Comparison of ENCODE assay signal across 20 cellular contexts in the genomic region with DNA sequence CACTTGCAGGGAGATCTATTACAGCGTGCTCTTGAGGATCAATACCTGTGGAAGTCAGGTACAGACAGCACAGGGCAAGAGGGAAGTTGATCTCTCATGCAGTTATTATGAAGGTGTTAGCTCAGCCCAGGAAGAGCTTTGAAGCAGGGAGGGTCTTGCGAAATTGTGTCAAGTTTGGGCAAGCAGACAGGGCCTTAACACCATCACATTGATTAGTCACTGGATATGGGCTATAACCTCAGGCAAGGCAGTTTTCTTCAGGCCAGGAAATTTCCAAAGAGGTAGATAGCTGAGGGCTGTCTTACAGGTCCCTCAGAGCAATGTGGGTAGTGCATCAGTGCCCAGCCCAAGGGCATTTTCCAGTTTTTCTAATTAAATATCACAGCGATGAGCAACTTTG.
DNase-seq lines count a peak whose midpoint lies in the region; ATAC-seq and FAIRE-seq lines count a peak whose summit lies in the region.
"Had no signal": no experiment of that assay in that cellular context is flagged by ENCODE, and none has a peak within 500 bp of the region (broad histone marks: within the 10 kb centered on the region; RNA-seq: fewer than 3 reads in every experiment).

No MANE protein-coding gene starts in this region.

- no peaks in the 10 kb centered on the region for H3K27me3 ChIP-seq in small intestine (ENCODE audit: control insufficient read depth in 2 of 2, insufficient read depth in 2 of 2, low read length in 2 of 2)

- no peaks in the 10 kb centered on the region for H3K36me3 ChIP-seq in small intestine (ENCODE audit: control insufficient read depth in 2 of 2, insufficient read depth in 2 of 2, low read length in 2 of 2)

- no peak overlapping the region for H3K4me3 ChIP-seq in small intestine (ENCODE audit: low read depth in 1 of 2, low read length in 2 of 2)
- H3K4me3 ChIP-seq: PC-9, SK-N-MC had no signal

- 79 to 86% (median 83%) methylated on average over 3 of the region's 3 CpGs for WGBS in small intestine, 3 donors

- FAIRE-seq in small intestine (lab: Jason Lieb, UNC), result no peak
- FAIRE-seq: GM12892, HTR-8/SVneo had no signal

- H3K9me3 ChIP-seq in small intestine (ENCODE audit: control insufficient read depth, low read depth), result no peaks in the 10 kb centered on the region

- no peaks in the 10 kb centered on the region for H3K4me1 ChIP-seq in small intestine (ENCODE audit: control insufficient read depth in 2 of 2, insufficient read depth in 1 of 2, low read depth in 1 of 2, low read length in 1 of 2)

- ATAC-seq in esophagus mucosa (peak; percentile 97), left lobe of liver (no peak), GM18502 (IDR thresholded peaks at IDR 0.05; ENCODE audit: poor library complexity, unreplicated experiment) (no peak), HG03469 (IDR thresholded peaks at IDR 0.05; ENCODE audit: unreplicated experiment) (no peak)

- DNase-seq in M059J (ENCODE audit: low read depth) (peak; percentile 87), MV-4-11 (lab: John Stamatoyannopoulos, UW) (peak; percentile 81), T1000 (lab: John Stamatoyannopoulos, UW) (peak; percentile 62), left lobe of liver (ENCODE audit: low spot score) (no peak), small intestine (no peak)
- DNase-seq: DMS 273 treated with DMSO at 0.1 percent for 48 hours, H7, NCI-H1092 treated with DMSO at 0.1 percent for 48 hours, NCI-H1694, NCI-H345, PC-9, Right ventricle myocardium superior, T-helper 1 cell had no signal

- no peak overlapping the region for H3K27ac ChIP-seq in small intestine (ENCODE audit: low read depth in 1 of 2, low read length in 1 of 2)
- H3K27ac ChIP-seq: C4-2B, PC-9, SK-N-MC had no signal

Comparison
In these comparisons a context has a peak if more than half of its experiments do, and no peak if none do; other contexts are left out.
1. DNase-seq: peak in M059J (single experiment), MV-4-11 (single experiment) and T1000 (single experiment); none in left lobe of liver (single experiment) and small intestine (single experiment).